In the genomic region with DNA sequence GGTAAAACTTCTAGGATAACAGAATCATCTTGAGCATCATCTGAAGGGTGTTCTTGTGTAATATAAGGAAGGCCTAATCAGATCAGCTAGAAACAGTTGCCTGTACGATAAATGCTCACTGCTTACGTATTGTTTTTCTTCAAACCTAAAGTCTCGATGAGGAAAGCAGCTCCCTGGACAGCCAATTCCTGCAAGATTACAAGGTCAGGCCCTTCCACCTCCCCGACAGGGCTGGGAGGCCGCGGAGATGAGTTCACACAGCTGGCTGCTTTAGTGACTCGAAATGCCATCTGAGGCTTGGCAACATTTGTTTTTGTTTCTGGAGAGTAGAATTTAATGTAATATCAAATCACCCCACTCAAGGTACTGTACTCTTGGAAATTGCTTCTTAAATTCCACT, we compare ENCODE assay signal across 29 cellular contexts.
"Had no signal": no experiment of that assay in that cellular context is flagged by ENCODE, and none has a peak within 500 bp of the region (broad histone marks: within the 10 kb centered on the region; RNA-seq: fewer than 3 reads in every experiment).

No MANE protein-coding gene starts in this region.

- H3K27me3 ChIP-seq: cardiac muscle cell, MG63, SJCRH30 had no signal

- DNase-seq: activated CD4-positive, alpha-beta memory T cell treated with anti-CD3 and anti-CD28 coated beads, Interleukin-2, amount 10 ng/mL, durations not matched to agents 7 days and 5 days; activated CD4-positive, alpha-beta T cell treated with anti-CD3 and anti-CD28 coated beads for 1 hour; activated CD4-positive, alpha-beta T cell treated with anti-CD3 and anti-CD28 coated beads for 48 hours; activated CD4-positive, CD25-positive, alpha-beta regulatory T cell; activated CD8-positive, alpha-beta memory T cell treated with anti-CD3 and anti-CD28 coated beads, Interleukin-2, amount 10 ng/mL, durations not matched to agents 7 days and 5 days; activated CD8-positive, alpha-beta memory T cell treated with anti-CD3 and anti-CD28 coated beads, Interleukin-2, amount 50 U/mL, for 48 hours; activated effector memory CD4-positive, alpha-beta T cell treated with Interleukin-2 at 50 U/mL for 16 hours; activated naive CD4-positive, alpha-beta T cell treated with anti-CD3 and anti-CD28 coated beads, Interleukin-2, amount 10 ng/mL, durations not matched to agents 7 days and 5 days; activated naive CD8-positive, alpha-beta T cell treated with anti-CD3 and anti-CD28 coated beads, Interleukin-2, amount 50 U/mL, for 24 hours; activated T-cell treated with anti-CD3 and anti-CD28 coated beads, Interleukin-2, amount 50 U/mL, for 48 hours; amniotic stem cell; aorta; MG63; NCI-H1048; NCI-H1105 treated with DMSO at 0.1 percent for 48 hours; NCI-H1436; NCI-H1694; NCI-H2029; NCI-H345; NCI-H524 treated with DMSO at 0.1 percent for 48 hours; SHP77; SJCRH30; T1000; WERI-Rb-1 had no signal

- ATAC-seq: activated CD8-positive, alpha-beta memory T cell treated with anti-CD3 and anti-CD28 coated beads, Interleukin-2, amount 10 ng/mL, durations not matched to agents 7 days and 5 days; activated naive CD8-positive, alpha-beta T cell treated with anti-CD3 and anti-CD28 coated beads, Interleukin-2, amount 50 U/mL, for 24 hours; Panc1 had no signal

- H3K36me3 Mint-ChIP-seq: activated CD8-positive, alpha-beta memory T cell treated with anti-CD3 and anti-CD28 coated beads, Interleukin-2, amount 10 ng/mL, durations not matched to agents 7 days and 5 days; activated naive CD4-positive, alpha-beta T cell treated with anti-CD3 and anti-CD28 coated beads, Interleukin-2, amount 10 ng/mL, durations not matched to agents 7 days and 5 days; activated naive CD8-positive, alpha-beta T cell had no signal

- H3K36me3 ChIP-seq: cardiac muscle cell, MG63, SJCRH30, WERI-Rb-1 had no signal

- H3K27ac ChIP-seq: cardiac muscle cell, SJCRH30, SK-N-MC, WERI-Rb-1 had no signal

- H3K4me1 ChIP-seq: SJCRH30 had no signal

- H3K9me3 Mint-ChIP-seq: activated CD4-positive, alpha-beta memory T cell treated with anti-CD3 and anti-CD28 coated beads, Interleukin-2, amount 10 ng/mL, durations not matched to agents 7 days and 5 days; activated naive CD4-positive, alpha-beta T cell treated with anti-CD3 and anti-CD28 coated beads, Interleukin-2, amount 10 ng/mL, durations not matched to agents 7 days and 5 days; activated naive CD8-positive, alpha-beta T cell treated with anti-CD3 and anti-CD28 coated beads, Interleukin-2, amount 50 U/mL, for 24 hours; central memory CD8-positive, alpha-beta T cell had no signal

- H3K27me3 Mint-ChIP-seq: activated CD4-positive, alpha-beta memory T cell treated with anti-CD3 and anti-CD28 coated beads, Interleukin-2, amount 10 ng/mL, durations not matched to agents 7 days and 5 days; activated naive CD8-positive, alpha-beta T cell had no signal

- H3K27ac Mint-ChIP-seq: activated CD4-positive, alpha-beta memory T cell treated with anti-CD3 and anti-CD28 coated beads, Interleukin-2, amount 10 ng/mL, durations not matched to agents 7 days and 5 days; activated CD8-positive, alpha-beta memory T cell treated with anti-CD3 and anti-CD28 coated beads, Interleukin-2, amount 10 ng/mL, durations not matched to agents 7 days and 5 days; activated naive CD4-positive, alpha-beta T cell treated with anti-CD3 and anti-CD28 coated beads, Interleukin-2, amount 10 ng/mL, durations not matched to agents 7 days and 5 days; activated naive CD8-positive, alpha-beta T cell; activated naive CD8-positive, alpha-beta T cell treated with anti-CD3 and anti-CD28 coated beads, Interleukin-2, amount 50 U/mL, for 24 hours had no signal

- H3K9me3 ChIP-seq: MG63, SJCRH30 had no signal

- H3K4me1 Mint-ChIP-seq: activated CD4-positive, alpha-beta memory T cell treated with anti-CD3 and anti-CD28 coated beads, Interleukin-2, amount 10 ng/mL, durations not matched to agents 7 days and 5 days; activated CD8-positive, alpha-beta memory T cell treated with anti-CD3 and anti-CD28 coated beads, Interleukin-2, amount 10 ng/mL, durations not matched to agents 7 days and 5 days; activated naive CD4-positive, alpha-beta T cell treated with anti-CD3 and anti-CD28 coated beads, Interleukin-2, amount 10 ng/mL, durations not matched to agents 7 days and 5 days; activated naive CD8-positive, alpha-beta T cell treated with anti-CD3 and anti-CD28 coated beads, Interleukin-2, amount 50 U/mL, for 24 hours; central memory CD8-positive, alpha-beta T cell had no signal

- H3K4me3 Mint-ChIP-seq: activated CD4-positive, alpha-beta memory T cell treated with anti-CD3 and anti-CD28 coated beads, Interleukin-2, amount 10 ng/mL, durations not matched to agents 7 days and 5 days; activated CD8-positive, alpha-beta memory T cell treated with anti-CD3 and anti-CD28 coated beads, Interleukin-2, amount 10 ng/mL, durations not matched to agents 7 days and 5 days; activated naive CD4-positive, alpha-beta T cell treated with anti-CD3 and anti-CD28 coated beads, Interleukin-2, amount 10 ng/mL, durations not matched to agents 7 days and 5 days; activated naive CD8-positive, alpha-beta T cell; activated naive CD8-positive, alpha-beta T cell treated with anti-CD3 and anti-CD28 coated beads, Interleukin-2, amount 50 U/mL, for 24 hours; central memory CD8-positive, alpha-beta T cell had no signal

- H3K4me3 ChIP-seq: cardiac muscle cell, MG63, SJCRH30, SK-N-MC had no signal
